14 cellular contexts compared by ENCODE assay signal in the genomic region with DNA sequence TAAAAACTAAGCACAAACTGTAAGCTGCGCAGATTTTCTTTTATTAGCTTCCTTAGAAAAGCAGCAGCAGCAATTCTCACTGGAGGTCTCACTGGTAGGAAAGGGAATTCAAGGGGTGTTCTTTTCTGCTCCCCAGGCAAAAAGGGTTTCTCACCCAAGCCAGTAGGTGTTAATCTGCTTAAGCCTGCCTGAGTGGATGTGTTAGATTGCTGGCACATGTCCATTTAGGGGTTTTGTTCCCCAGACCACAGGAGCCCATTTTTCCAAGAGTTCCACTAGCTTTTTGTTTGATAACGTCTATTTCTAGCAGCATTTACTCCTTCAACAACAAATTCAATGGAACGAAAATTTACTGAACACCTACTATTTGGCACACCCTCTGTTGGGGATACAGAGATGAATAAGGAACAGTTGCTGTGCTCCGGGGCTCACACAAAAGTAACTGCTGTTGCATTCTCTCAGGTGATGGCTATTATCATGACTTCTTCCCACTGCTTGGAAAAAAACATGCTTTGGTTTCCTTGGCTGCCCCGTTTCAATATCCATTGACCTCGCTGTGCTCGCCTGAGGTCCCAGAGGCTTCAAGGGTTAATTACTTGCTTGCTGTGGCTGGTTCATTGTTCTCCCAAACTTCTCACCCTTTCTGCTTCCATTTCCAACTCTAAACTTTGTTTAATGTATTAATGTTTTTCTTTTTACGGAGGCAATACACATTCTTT. TPM values are rescaled to one million over a fixed set of nuclear protein-coding genes. Genes with fewer than 3 reads are reported as not detected.
DNase-seq lines count a peak whose midpoint lies in the region; ATAC-seq and TF ChIP-seq lines count a peak whose summit lies in the region.
"Had no signal": no experiment of that assay in that cellular context is flagged by ENCODE, and none has a peak within 500 bp of the region (broad histone marks: within the 10 kb centered on the region; RNA-seq: fewer than 3 reads in every experiment).

No MANE protein-coding gene starts in this region.

- H3K27ac Mint-ChIP-seq in GM23338 (no peak overlapping the region), endodermal cell (no peak overlapping the region)
- H3K27ac Mint-ChIP-seq: CD4-positive, CD25-positive, alpha-beta regulatory T cell; H9 had no signal

- 48 to 62% methylated on average over 6 to 7 of the region's 8 CpGs for WGBS in endodermal cell (ENCODE audit: insufficient coverage in 1 of 2, insufficient read length in 1 of 2), 2 experiments

- H3K36me3 Mint-ChIP-seq in GM23338 (ENCODE audit: low read depth) (no peaks in the 10 kb centered on the region), endodermal cell (ENCODE audit: low read depth) (no peaks in the 10 kb centered on the region)
- H3K36me3 Mint-ChIP-seq: CD4-positive, CD25-positive, alpha-beta regulatory T cell had no signal

- peak; percentile 66 for ATAC-seq in GM23338
- ATAC-seq in HG02981 (IDR thresholded peaks at IDR 0.05; ENCODE audit: unreplicated experiment) = no peak

- DNase-seq in GM23338 (ENCODE audit: low spot score) (no peak), astrocyte of the hippocampus (ENCODE audit: low read depth, low spot score) (peak; percentile 28), endodermal cell (no peak), osteoblast (ENCODE audit: insufficient read length, low spot score, missing footprints) (peak; percentile 59), NCI-H187 treated with DMSO at 0.1 percent for 48 hours (lab: John Stamatoyannopoulos, UW) (no peak), activated T-cell treated with anti-CD3 and anti-CD28 coated beads for 4 hours (no peak)
- DNase-seq: ACHN; CD4-positive, CD25-positive, alpha-beta regulatory T cell; DMS 273 treated with DMSO at 0.1 percent for 48 hours; GM23248; H9 had no signal

- no peaks in the 10 kb centered on the region for H3K36me3 ChIP-seq in GM23338 (ENCODE audit: insufficient read depth)
- no peaks in the 10 kb centered on the region for H3K36me3 ChIP-seq in endodermal cell (ENCODE audit: control insufficient read depth, insufficient read depth, low read length)
- no peaks in the 10 kb centered on the region for H3K36me3 ChIP-seq in osteoblast (ENCODE audit: insufficient read depth, low read length)
- H3K36me3 ChIP-seq: BLaER1 treated with 17β-estradiol and CSF1 and Interleukin-3, amounts not matched to agents 10 nM and 100 nM had no signal

- H2AFZ ChIP-seq in GM23338 (0 out of 2 replicates have a peak overlapping the region, but pooled peaks have one; percentile 25), osteoblast (ENCODE audit: low read length) (no peak overlapping the region)
- H2AFZ ChIP-seq: GM23248 had no signal

- no peaks in the 10 kb centered on the region for H3K9me3 ChIP-seq in endodermal cell (ENCODE audit: control insufficient read depth, low read length)
- no peaks in the 10 kb centered on the region for H3K9me3 ChIP-seq in osteoblast (ENCODE audit: low read depth, low read length)
- H3K9me3 ChIP-seq: BLaER1 treated with 17β-estradiol and CSF1 and Interleukin-3, amounts not matched to agents 10 nM and 100 nM had no signal

- H3K79me2 ChIP-seq in GM23338 (replicated peaks; ENCODE audit: insufficient read depth) (no peaks in the 10 kb centered on the region), osteoblast (ENCODE audit: insufficient read depth, low read length) (no peaks in the 10 kb centered on the region)

- H4K20me1 ChIP-seq in GM23338 (replicated peaks; ENCODE audit: insufficient read depth) = no peaks in the 10 kb centered on the region
- no peaks in the 10 kb centered on the region for H4K20me1 ChIP-seq in osteoblast (ENCODE audit: insufficient read depth, low read length)
- H4K20me1 ChIP-seq: BLaER1 treated with 17β-estradiol and CSF1 and Interleukin-3, amounts not matched to agents 10 nM and 100 nM had no signal

- H3K27me3 ChIP-seq in GM23338 (ENCODE audit: insufficient read depth) (no peaks in the 10 kb centered on the region), endodermal cell (ENCODE audit: control insufficient read depth, insufficient read depth, low read length, poor library complexity, severe bottlenecking) (no peaks in the 10 kb centered on the region), osteoblast (ENCODE audit: insufficient read depth, low read length) (peaks cover 7% of the 10 kb centered on the region)
- H3K27me3 ChIP-seq: BLaER1 treated with 17β-estradiol and CSF1 and Interleukin-3, amounts not matched to agents 10 nM and 100 nM had no signal

- H3K9me2 ChIP-seq in GM23338 (ENCODE audit: insufficient read depth) = no peaks in the 10 kb centered on the region

- H3K4me1 ChIP-seq in GM23338 (ENCODE audit: insufficient read depth) (peaks cover 36% of the 10 kb centered on the region), endodermal cell (ENCODE audit: control insufficient read depth, insufficient read depth, low read length) (no peaks in the 10 kb centered on the region), osteoblast (ENCODE audit: insufficient read depth, low read length) (no peaks in the 10 kb centered on the region)

- no peak for TF ChIP-seq CTCF in GM23338 (conservative IDR thresholded peaks at IDR 0.05; ENCODE audit: low read depth in 2 of 2)
- no peak for TF ChIP-seq CTCF in endodermal cell (conservative IDR thresholded peaks at IDR 0.05)
- TF ChIP-seq CTCF in osteoblast (IDR thresholded peaks at IDR 0.05; ENCODE audit: extremely low read depth, low read depth, low read length) = no peak

- no peak overlapping the region for H3K9ac ChIP-seq in endodermal cell (ENCODE audit: extremely low read depth, low read length, poor library complexity, severe bottlenecking)
- H3K9ac ChIP-seq: BLaER1 treated with 17β-estradiol and CSF1 and Interleukin-3, amounts not matched to agents 10 nM and 100 nM; GM23248 had no signal

- H3K4me3 ChIP-seq in GM23338 (no peak overlapping the region), endodermal cell (ENCODE audit: low read length) (no peak overlapping the region), osteoblast (ENCODE audit: insufficient read depth, low read length) (no peak overlapping the region)
- H3K4me3 ChIP-seq: BLaER1 treated with 17β-estradiol and CSF1 and Interleukin-3, amounts not matched to agents 10 nM and 100 nM; GM23248 had no signal

- no peaks in the 10 kb centered on the region for H3F3A ChIP-seq in GM23338 (replicated peaks; ENCODE audit: low read depth)

- H3K27me3 Mint-ChIP-seq in GM23338 (ENCODE audit: insufficient read depth, low read depth, poor library complexity) = peaks cover 3% of the 10 kb centered on the region
- H3K27me3 Mint-ChIP-seq in endodermal cell (ENCODE audit: insufficient read depth) = no peaks in the 10 kb centered on the region

- 0 out of 2 replicates have a peak overlapping the region, but pooled peaks have one; percentile 22 for H3K4me2 ChIP-seq in GM23338
- H3K4me2 ChIP-seq in osteoblast (ENCODE audit: insufficient read depth, low read length) = no peak overlapping the region
- H3K4me2 ChIP-seq: BLaER1 treated with 17β-estradiol and CSF1 and Interleukin-3, amounts not matched to agents 10 nM and 100 nM had no signal

- H3K27ac ChIP-seq in GM23338 (ENCODE audit: low read depth) = no peak overlapping the region
- peak overlapping the region; percentile 38 for H3K27ac ChIP-seq in endodermal cell (ENCODE audit: low read depth, low read length)
- H3K27ac ChIP-seq in osteoblast (ENCODE audit: low read depth, low read length) = no peak overlapping the region
- H3K27ac ChIP-seq: BLaER1 treated with 17β-estradiol and CSF1 and Interleukin-3, amounts not matched to agents 10 nM and 100 nM; GM23248; HL-60 had no signal

- H3K9me3 Mint-ChIP-seq in GM23338 (no peaks in the 10 kb centered on the region), endodermal cell (no peaks in the 10 kb centered on the region)
- H3K9me3 Mint-ChIP-seq: CD4-positive, CD25-positive, alpha-beta regulatory T cell; H9 had no signal

- no peak overlapping the region for H3K4me3 Mint-ChIP-seq in GM23338
- no peak overlapping the region for H3K4me3 Mint-ChIP-seq in endodermal cell
- H3K4me3 Mint-ChIP-seq: CD4-positive, CD25-positive, alpha-beta regulatory T cell; H9 had no signal

- H3K4me1 Mint-ChIP-seq in GM23338 (peaks cover 50% of the 10 kb centered on the region), endodermal cell (peaks cover 19% of the 10 kb centered on the region)

TF ChIP-seq in GM23338, 12 proteins besides CTCF, POLR2A, EP300 and RAD21 (continues in another document):
- no peak for TF ChIP-seq ZNF114 (CRISPR knock-in tag; IDR thresholded peaks at IDR 0.05)
- TF ChIP-seq EZH2 (IDR thresholded peaks at IDR 0.05; ENCODE audit: low read depth, unreplicated experiment) = no peak
- TF ChIP-seq, protein P1, sequence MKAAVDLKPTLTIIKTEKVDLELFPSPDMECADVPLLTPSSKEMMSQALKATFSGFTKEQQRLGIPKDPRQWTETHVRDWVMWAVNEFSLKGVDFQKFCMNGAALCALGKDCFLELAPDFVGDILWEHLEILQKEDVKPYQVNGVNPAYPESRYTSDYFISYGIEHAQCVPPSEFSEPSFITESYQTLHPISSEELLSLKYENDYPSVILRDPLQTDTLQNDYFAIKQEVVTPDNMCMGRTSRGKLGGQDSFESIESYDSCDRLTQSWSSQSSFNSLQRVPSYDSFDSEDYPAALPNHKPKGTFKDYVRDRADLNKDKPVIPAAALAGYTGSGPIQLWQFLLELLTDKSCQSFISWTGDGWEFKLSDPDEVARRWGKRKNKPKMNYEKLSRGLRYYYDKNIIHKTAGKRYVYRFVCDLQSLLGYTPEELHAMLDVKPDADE (IDR thresholded peaks at IDR 0.05) = no peak

RNA-seq across cellular contexts. Expression of a gene that starts 31.1 kb away (rescaled TPM):
- 24.0 and 25.5 TPM in 2 replicates for total RNA-seq in GM23338 (2014; rRNA removed; shearing (Covaris generic))
- 10.4 and 12.3 TPM in 2 replicates for polyA plus RNA-seq in GM23338 (2016; fragmentation: Nextera tagmentation; extraction: Ambion mirVana)
- total RNA-seq in endodermal cell (10 to 100 TPM; 19.6 to 23.3 TPM), osteoblast (13.4 and 14.4 TPM in 2 replicates)
- 25.6 TPM for polyA plus RNA-seq in endodermal cell (2013, experiment 1 of 2)
- polyA plus RNA-seq in endodermal cell (2013, experiment 2 of 2) = 23.2 TPM

Comparison
In these comparisons a context has a peak if more than half of its experiments do, and no peak if none do; other contexts are left out.
1. DNase-seq: peak in astrocyte of the hippocampus (single experiment) and osteoblast (single experiment); none in GM23338 (single experiment), endodermal cell (single experiment), NCI-H187 treated with DMSO at 0.1 percent for 48 hours (single experiment) and activated T-cell treated with anti-CD3 and anti-CD28 coated beads for 4 hours (single experiment).